In genomic region chr17:82035956-82036633, GRCh38 we compare ENCODE assay signal across 9 cellular contexts. TPM values are rescaled to one million over a fixed set of nuclear protein-coding genes. Genes with fewer than 3 reads are reported as not detected.
DNase-seq lines count a peak whose midpoint lies in the region; ATAC-seq and TF ChIP-seq lines count a peak whose summit lies in the region.
"Had no signal": no experiment of that assay in that cellular context is flagged by ENCODE, and none has a peak within 500 bp of the region (broad histone marks: within the 10 kb centered on the region; RNA-seq: fewer than 3 reads in every experiment).

No MANE protein-coding gene starts in this region.

- peak overlapping the region; percentile 66; the same call in 1 of the 2 replicates for H3K9ac ChIP-seq in SK-N-SH
- no peak overlapping the region for H3K9ac ChIP-seq in iPS-15b (ENCODE audit: low read depth, low read length)

- POLR2A ChIA-PET in SK-N-SH (lab: Yijun Ruan, JAX) (interaction anchor here (0.6 to 1.7 kb wide), 4 partner anchors 13 to 122 kb away, joined by 3 to 4 read pairs (median 3); partner anchors contain the start of genes CENPX, FASN and LRRC45), WTC11 (lab: Charles Lee) (no interaction called here)

- no peak overlapping the region for H2AFZ ChIP-seq in SK-N-SH (ENCODE audit: low read depth)

- TF ChIP-seq EP300 in SK-N-SH (IDR thresholded peaks at IDR 0.05; ENCODE audit: borderline replicate concordance in 1 of 2, low read depth in 1 of 2, low read length in 1 of 2), result no peak

- H3K4me1 ChIP-seq in SK-N-SH (ENCODE audit: control insufficient read depth in 1 of 2, insufficient read depth in 2 of 2, low read depth in 1 of 2, low read length in 1 of 2) (peaks cover 7 to 30% of the 10 kb centered on the region in 2 experiments), iPS-15b (ENCODE audit: control insufficient read depth, insufficient read depth, low read length) (no peaks in the 10 kb centered on the region)

- no peak overlapping the region for H3K27ac Mint-ChIP-seq in WTC11
- no peak overlapping the region for H3K27ac Mint-ChIP-seq in stimulated activated memory B cell treated with anti-CD40 and anti-IgM and Interleukin-4, amounts not matched to agents 10 μg/mL and 1 μg/mL and 100 μg/mL, for 72 hours

- H3K36me3 ChIP-seq in SK-N-SH (replicated peaks in 1 of 2; ENCODE audit: control insufficient read depth in 1 of 2, insufficient read depth in 2 of 2, low read length in 1 of 2), result peaks cover 5 to 8% of the 10 kb centered on the region in 2 experiments
- no peaks in the 10 kb centered on the region for H3K36me3 ChIP-seq in iPS-15b (ENCODE audit: control insufficient read depth, insufficient read depth, low read length)

- peak overlapping the region; percentile 75 for H3K4me3 Mint-ChIP-seq in WTC11
- H3K4me3 Mint-ChIP-seq in stimulated activated memory B cell treated with anti-CD40 and anti-IgM and Interleukin-4, amounts not matched to agents 10 μg/mL and 1 μg/mL and 100 μg/mL, for 72 hours, result peak overlapping the region; percentile 85

- H3K4me2 ChIP-seq in SK-N-SH, result peak overlapping the region; percentile 99

- H3K4me3 ChIP-seq in SK-N-SH (ENCODE audit: low read depth in 2 of 2, low read length in 1 of 2), result peak overlapping the region; percentile 72 to 87
- H3K4me3 ChIP-seq in iPS-15b (ENCODE audit: low read depth, low read length), result peak overlapping the region; percentile 76

- ATAC-seq in SK-N-SH treated with all-trans-retinoic acid at 6 μM for 48 hours (no peak), WTC11 (no peak), GM18907 (IDR thresholded peaks at IDR 0.05; ENCODE audit: unreplicated experiment) (no peak), HG02678 (IDR thresholded peaks at IDR 0.05; ENCODE audit: unreplicated experiment) (no peak)
- ATAC-seq in stimulated activated memory B cell treated with anti-CD40 and anti-IgM and Interleukin-4, amounts not matched to agents 10 μg/mL and 1 μg/mL and 100 μg/mL, for 72 hours, result no peak

- H3K9me2 ChIP-seq in SK-N-SH, result no peaks in the 10 kb centered on the region

- DNase-seq in SK-N-SH, result no peak
- no peak for DNase-seq in WTC11 (ENCODE audit: low spot score)
- no peak for DNase-seq in NCI-H1694 treated with DMSO at 0.1 percent for 48 hours (lab: John Stamatoyannopoulos, UW)
- DNase-seq: NCI-H2107 had no signal

- 92% methylated on average over 13 of the region's 20 CpGs for WGBS in SK-N-SH (ENCODE audit: low lambda C conversion rate)

- H3K36me3 Mint-ChIP-seq in WTC11, result 0 out of 2 replicates have a peak, but pooled peaks cover 6% of the 10 kb centered on the region
- peaks cover 10% of the 10 kb centered on the region for H3K36me3 Mint-ChIP-seq in stimulated activated memory B cell treated with anti-CD40 and anti-IgM and Interleukin-4, amounts not matched to agents 10 μg/mL and 1 μg/mL and 100 μg/mL, for 72 hours

- peaks cover 25% of the 10 kb centered on the region for H3K4me1 Mint-ChIP-seq in WTC11
- peaks cover 33% of the 10 kb centered on the region for H3K4me1 Mint-ChIP-seq in stimulated activated memory B cell treated with anti-CD40 and anti-IgM and Interleukin-4, amounts not matched to agents 10 μg/mL and 1 μg/mL and 100 μg/mL, for 72 hours

- H4K20me1 ChIP-seq in SK-N-SH (ENCODE audit: insufficient read depth), result no peaks in the 10 kb centered on the region

- TF ChIP-seq RAD21 in SK-N-SH (IDR thresholded peaks at IDR 0.05; ENCODE audit: low read length), result no peak

- CTCF ChIA-PET in SK-N-SH (lab: Yijun Ruan, JAX), result interaction anchor here (0.7 to 35.7 kb wide), 19 partner anchors 10 to 121 kb away, joined by 3 to 1216 read pairs (median 5); partner anchors contain the start of genes ASPSCR1, CENPX, DUS1L and FASN
- CTCF ChIA-PET in WTC11 (lab: Charles Lee), result interaction anchor here (1.0 to 1.4 kb wide), 3 partner anchors 13 to 118 kb away, joined by 3 to 5 read pairs (median 3); partner anchors contain the start of genes CENPX and LRRC45

- peaks cover 10% of the 10 kb centered on the region for H3K27me3 Mint-ChIP-seq in WTC11 (ENCODE audit: low read depth)
- H3K27me3 Mint-ChIP-seq in stimulated activated memory B cell treated with anti-CD40 and anti-IgM and Interleukin-4, amounts not matched to agents 10 μg/mL and 1 μg/mL and 100 μg/mL, for 72 hours, result no peaks in the 10 kb centered on the region

- H3K9me3 Mint-ChIP-seq in WTC11, result no peaks in the 10 kb centered on the region
- no peaks in the 10 kb centered on the region for H3K9me3 Mint-ChIP-seq in stimulated activated memory B cell treated with anti-CD40 and anti-IgM and Interleukin-4, amounts not matched to agents 10 μg/mL and 1 μg/mL and 100 μg/mL, for 72 hours

- H3K27me3 ChIP-seq in SK-N-SH (ENCODE audit: insufficient read depth) (no peaks in the 10 kb centered on the region), iPS-15b (ENCODE audit: control insufficient read depth, insufficient read depth, low read length) (peaks cover 4% of the 10 kb centered on the region)

- TF ChIP-seq CTCF in SK-N-SH (IDR thresholded peaks at IDR 0.05) (no peak), WTC11 (IDR thresholded peaks at IDR 0.05) (no peak)

- H3K9me3 ChIP-seq in SK-N-SH (no peaks in the 10 kb centered on the region), iPS-15b (ENCODE audit: control insufficient read depth, insufficient read depth, low read length) (no peaks in the 10 kb centered on the region)

- H3K79me2 ChIP-seq in SK-N-SH (ENCODE audit: insufficient read depth), result no peaks in the 10 kb centered on the region

- H3K27ac ChIP-seq in SK-N-SH (ENCODE audit: low read depth in 2 of 2, low read length in 1 of 2), result no peak overlapping the region

- peaks cover 14% of the 10 kb centered on the region for H3F3A ChIP-seq in SK-N-SH (replicated peaks; ENCODE audit: insufficient read depth)

TF ChIP-seq in SK-N-SH, 30 proteins besides CTCF, POLR2A, EP300 and RAD21 (continues in another document):
- TF ChIP-seq TAF1 (IDR thresholded peaks at IDR 0.05; ENCODE audit: borderline replicate concordance, low read depth, low read length), result no peak
- TF ChIP-seq MEF2A (IDR thresholded peaks at IDR 0.05; ENCODE audit: borderline replicate concordance, low read depth), result no peak
- no peak for TF ChIP-seq USF2 (IDR thresholded peaks at IDR 0.05; ENCODE audit: borderline replicate concordance, low read depth, low read length)
- no peak for TF ChIP-seq RXRA (IDR thresholded peaks at IDR 0.05; ENCODE audit: borderline replicate concordance, low read depth)

TF ChIP-seq in SK-N-SH treated with all-trans-retinoic acid at 6 μM for 48 hours, 23 proteins besides CTCF, POLR2A, EP300 and RAD21 (continues in another document):
- TF ChIP-seq ZNF8 (CRISPR knock-in tag; IDR thresholded peaks at IDR 0.05) (no peak), CSRNP3 (CRISPR knock-in tag; IDR thresholded peaks at IDR 0.05) (no peak), SNAI2 (CRISPR knock-in tag; IDR thresholded peaks at IDR 0.05) (no peak), ZNF565 (CRISPR knock-in tag; conservative IDR thresholded peaks at IDR 0.05; ENCODE audit: low read depth) (no peak)

TF ChIP-seq in WTC11, 78 proteins besides CTCF, POLR2A, EP300 and RAD21 (continues in another document):
- TF ChIP-seq AFF4 (CRISPR knock-in tag; IDR thresholded peaks at IDR 0.05; ENCODE audit: borderline replicate concordance), result no peak
- no peak for TF ChIP-seq RELA (CRISPR knock-in tag; IDR thresholded peaks at IDR 0.05; ENCODE audit: borderline replicate concordance)
- no peak for TF ChIP-seq EMX1 (CRISPR knock-in tag; IDR thresholded peaks at IDR 0.05)

RNA-seq across cellular contexts. Expression of gene DCXR, which starts 1.4 kb away (rescaled TPM):
- 153 and 190 TPM in 2 replicates for polyA plus RNA-seq in SK-N-SH (2012; rRNA removed)
- 75.6 and 113 TPM in 2 replicates for polyA plus RNA-seq in SK-N-SH (2012; cell fraction: cytosol; rRNA removed)
- polyA plus RNA-seq in SK-N-SH (2012; cell fraction: nucleus; rRNA removed), result 168 and 433 TPM in 2 replicates
- 114 to 130 TPM (median 120 TPM) in 3 replicates for total RNA-seq in WTC11 (2021)

RNA-seq across cellular contexts. Expression of gene RAC3, which starts 4.6 kb away (rescaled TPM):
- 69.9 and 83.6 TPM in 2 replicates for polyA plus RNA-seq in SK-N-SH (2012; rRNA removed)
- 34.1 and 51.7 TPM in 2 replicates for polyA plus RNA-seq in SK-N-SH (2012; cell fraction: cytosol; rRNA removed)
- polyA plus RNA-seq in SK-N-SH (2012; cell fraction: nucleus; rRNA removed), result 103 and 145 TPM in 2 replicates
- 135 to 163 TPM (median 138 TPM) in 3 replicates for total RNA-seq in WTC11 (2021)

RNA-seq across cellular contexts. Expression of gene LRRC45, which starts 13.0 kb away (rescaled TPM):
- 30.3 and 31.5 TPM in 2 replicates for polyA plus RNA-seq in SK-N-SH (2012; rRNA removed)
- polyA plus RNA-seq in SK-N-SH (2012; cell fraction: cytosol; rRNA removed), result 9.3 and 14.9 TPM in 2 replicates
- polyA plus RNA-seq in SK-N-SH (2012; cell fraction: nucleus; rRNA removed), result 125 and 148 TPM in 2 replicates
- 30.5 to 38.1 TPM (median 32.5 TPM) in 3 replicates for total RNA-seq in WTC11 (2021)

RNA-seq across cellular contexts. Expression of gene CENPX, which starts 13.4 kb away (rescaled TPM):
- 247 and 255 TPM in 2 replicates for polyA plus RNA-seq in SK-N-SH (2012; rRNA removed)
- 145 and 202 TPM in 2 replicates for polyA plus RNA-seq in SK-N-SH (2012; cell fraction: cytosol; rRNA removed)
- polyA plus RNA-seq in SK-N-SH (2012; cell fraction: nucleus; rRNA removed), result 332 and 419 TPM in 2 replicates
- total RNA-seq in WTC11 (2021), result 107 to 121 TPM (median 110 TPM) in 3 replicates

RNA-seq across cellular contexts. Expression of gene RFNG, which starts 15.5 kb away (rescaled TPM):
- polyA plus RNA-seq in SK-N-SH (2012; rRNA removed), result 54.4 and 68.6 TPM in 2 replicates
- polyA plus RNA-seq in SK-N-SH (2012; cell fraction: cytosol; rRNA removed), result 22.9 and 37.2 TPM in 2 replicates
- polyA plus RNA-seq in SK-N-SH (2012; cell fraction: nucleus; rRNA removed), result 329 and 368 TPM in 2 replicates
- total RNA-seq in WTC11 (2021), result 40.9 to 42.3 TPM (median 41.6 TPM) in 3 replicates
